1 cellular context compared by ENCODE assay signal in genomic region chr19:57477191-57478008, GRCh38.
A peak's percentile ranks its signal among the peaks of the same experiment; 100 is the strongest.
TF ChIP-seq lines count a peak whose summit lies in the region.

Gene ZNF772 (minus strand): TSS chr19:57477566. CDS start chr19:57477309, 257 bp downstream.

TF ChIP-seq in IMR-90, 13 proteins besides CTCF, POLR2A, EP300 and RAD21:
- TF ChIP-seq CEBPB (IDR thresholded peaks at IDR 0.05; ENCODE audit: low read depth, low read length), result no peak
- TF ChIP-seq MAZ (IDR thresholded peaks at IDR 0.05; ENCODE audit: borderline replicate concordance, low read depth, low read length), result peak; percentile 29; the same call in 1 of the 2 replicates
- peak; percentile 18; the same call in 1 of the 2 replicates for TF ChIP-seq SMC3 (IDR thresholded peaks at IDR 0.05; ENCODE audit: low read depth, low read length)
- no peak for TF ChIP-seq BHLHE40 (IDR thresholded peaks at IDR 0.05; ENCODE audit: low read depth, low read length)
- TF ChIP-seq FOS (IDR thresholded peaks at IDR 0.05; ENCODE audit: low read depth, low read length), result no peak
TF ChIP-seq in IMR-90: peak in this region for 2.
